8 cellular contexts compared by ENCODE assay signal in the genomic region with DNA sequence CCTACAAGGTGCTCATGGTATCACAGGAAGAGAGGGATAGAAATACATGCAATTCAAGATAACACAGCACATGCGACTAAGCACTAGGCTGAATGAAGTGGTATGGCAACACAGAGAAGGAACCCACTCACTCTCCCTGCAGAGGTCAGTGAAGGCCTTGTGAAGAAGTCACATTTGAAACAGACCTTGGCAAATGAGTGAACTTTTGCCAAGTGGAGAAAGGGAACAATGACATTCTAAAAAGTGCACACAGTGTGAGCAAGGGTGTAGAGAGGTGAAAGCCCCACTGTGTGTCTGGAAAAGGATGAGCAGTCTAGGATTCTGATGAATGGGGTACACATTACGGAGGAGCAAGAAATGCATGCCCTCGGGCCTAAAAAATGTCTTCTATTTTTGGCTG. TPM values are rescaled to one million over a fixed set of nuclear protein-coding genes. Genes with fewer than 3 reads are reported as not detected.
A peak's percentile ranks its signal among the peaks of the same experiment; 100 is the strongest.
DNase-seq lines count a peak whose midpoint lies in the region; ATAC-seq, FAIRE-seq and TF ChIP-seq lines count a peak whose summit lies in the region.

No MANE protein-coding gene starts in this region.

- intact Hi-C loops in pancreas (cut with DNase I): no loop called here

- TF ChIP-seq CTCF in endothelial cell (IDR thresholded peaks at IDR 0.05; ENCODE audit: unreplicated experiment) (no peak), pancreas (IDR thresholded peaks at IDR 0.05) (no peak)

- H3K4me3 ChIP-seq in pancreas: no peak overlapping the region

- peaks cover 0 to 2% of the 10 kb centered on the region in 2 donors for H3K36me3 Mint-ChIP-seq in activated T-cell treated with anti-CD3 and anti-CD28 coated beads, Interleukin-2, amount 50 U/mL, for 72 hours (ENCODE audit: insufficient read depth in 2 of 2)
- H3K36me3 Mint-ChIP-seq in endothelial cell (ENCODE audit: low read depth, unreplicated experiment): peaks cover 39% of the 10 kb centered on the region

- no peaks in the 10 kb centered on the region for H3K9me3 Mint-ChIP-seq in activated T-cell treated with anti-CD3 and anti-CD28 coated beads, Interleukin-2, amount 50 U/mL, for 72 hours
- no peaks in the 10 kb centered on the region for H3K9me3 Mint-ChIP-seq in endothelial cell (ENCODE audit: unreplicated experiment)

- H3K4me1 ChIP-seq in pancreas: peaks cover 0 to 6% (median 0%) of the 10 kb centered on the region in 3 donors

- DNase-seq in activated T-cell treated with anti-CD3 and anti-CD28 coated beads, Interleukin-2, amount 50 U/mL, for 72 hours: no peak
- no peak for DNase-seq in activated T-cell treated with anti-CD3 and anti-CD28 coated beads for 4 hours
- peak; percentile 57 for DNase-seq in OCI-M1 (lab: John Stamatoyannopoulos, UW)
- DNase-seq in endothelial cell (ENCODE audit: low spot score): no peak
- no peak for DNase-seq in pancreas
- no peak for DNase-seq in AG08396 (ENCODE audit: low spot score)
- no peak for DNase-seq in SW480 (ENCODE audit: low spot score)

- peak; percentile 74 to 77 for ATAC-seq in activated T-cell treated with anti-CD3 and anti-CD28 coated beads, Interleukin-2, amount 50 U/mL, for 72 hours (replicated peaks in 1 of 2)
- ATAC-seq in pancreas (peak in 3 of 4 donors; percentile 47 to 69 (median 52)), GM19023 (IDR thresholded peaks at IDR 0.05; ENCODE audit: unreplicated experiment) (no peak)

- no peaks in the 10 kb centered on the region for H3K9me3 ChIP-seq in pancreas

- peak overlapping the region; percentile 60 to 66 for H3K4me3 Mint-ChIP-seq in activated T-cell treated with anti-CD3 and anti-CD28 coated beads, Interleukin-2, amount 50 U/mL, for 72 hours
- peak overlapping the region; percentile 17 for H3K4me3 Mint-ChIP-seq in endothelial cell (ENCODE audit: unreplicated experiment)

- WGBS in pancreas, 2 donors: 76% methylated on average over 3 of the region's 3 CpGs

- H3K27me3 ChIP-seq in pancreas: no peaks in the 10 kb centered on the region

- peaks cover 48% of the 10 kb centered on the region for H3K4me1 Mint-ChIP-seq in activated T-cell treated with anti-CD3 and anti-CD28 coated beads, Interleukin-2, amount 50 U/mL, for 72 hours (ENCODE audit: low read depth)
- peaks cover 89% of the 10 kb centered on the region for H3K4me1 Mint-ChIP-seq in endothelial cell (ENCODE audit: unreplicated experiment)

- peaks cover 7% of the 10 kb centered on the region for H3K27me3 Mint-ChIP-seq in activated T-cell treated with anti-CD3 and anti-CD28 coated beads, Interleukin-2, amount 50 U/mL, for 72 hours (ENCODE audit: low read depth)
- peaks cover 12% of the 10 kb centered on the region for H3K27me3 Mint-ChIP-seq in endothelial cell (ENCODE audit: unreplicated experiment)

- H3K27ac ChIP-seq in pancreas: peak overlapping the region in 2 of 4 donors; percentile 52 to 74

- no peaks in the 10 kb centered on the region for H3K36me3 ChIP-seq in pancreas

- no peak for FAIRE-seq in pancreas (lab: Jason Lieb, UNC)

- H3K27ac Mint-ChIP-seq in activated T-cell treated with anti-CD3 and anti-CD28 coated beads, Interleukin-2, amount 50 U/mL, for 72 hours: peak overlapping the region; percentile 62
- H3K27ac Mint-ChIP-seq in endothelial cell (ENCODE audit: unreplicated experiment): peak overlapping the region; percentile 86

RNA-seq across cellular contexts. Expression of a gene that starts 23.3 kb away (rescaled TPM):
- 10 to 100 TPM; 31.2 to 43.4 TPM for total RNA-seq in activated T-cell treated with anti-CD3 and anti-CD28 coated beads, Interleukin-2, amount 50 U/mL, for 72 hours
- 120 TPM for total RNA-seq in endothelial cell (ENCODE audit: unreplicated experiment)
- total RNA-seq in pancreas: 10 to 100 TPM in 1 of 6 donors, 1 to 10 TPM in 5; 2.4 to 15.0 (median 6.8) TPM
- 1 to 10 TPM; 2.5 to 3.1 TPM for polyA plus RNA-seq in pancreas
